13 cellular contexts compared by ENCODE assay signal in the genomic region with DNA sequence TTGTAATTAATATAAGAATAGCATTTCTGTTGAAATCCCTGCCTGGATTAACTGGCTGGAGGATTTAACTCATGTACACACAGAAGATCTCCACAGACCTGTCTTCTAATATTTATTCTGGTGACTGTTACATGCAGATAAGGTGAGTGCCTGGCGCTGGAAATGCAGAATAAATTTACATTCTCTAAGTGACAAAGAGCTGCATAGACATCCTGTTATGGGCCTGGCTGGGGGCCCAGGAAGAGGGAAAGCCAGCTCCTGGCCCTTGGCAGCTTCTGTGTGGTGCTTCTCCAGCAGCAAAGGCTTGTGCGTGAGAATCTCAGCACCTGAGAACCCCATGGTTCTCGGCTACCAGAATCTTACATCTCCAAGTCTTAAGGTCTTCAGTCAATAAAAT.
DNase-seq lines count a peak whose midpoint lies in the region; ATAC-seq and TF ChIP-seq lines count a peak whose summit lies in the region.
"Had no signal": no experiment of that assay in that cellular context is flagged by ENCODE, and none has a peak within 500 bp of the region (broad histone marks: within the 10 kb centered on the region; RNA-seq: fewer than 3 reads in every experiment).

No MANE protein-coding gene starts in this region.

- no peak overlapping the region for H3K4me3 ChIP-seq in coronary artery
- H3K4me3 ChIP-seq: gastroesophageal sphincter had no signal

- CTCF ChIA-PET in activated CD8-positive, alpha-beta memory T cell treated with anti-CD3 and anti-CD28 coated beads, Interleukin-2, amount 10 ng/mL, durations not matched to agents 7 days and 5 days (lab: Charles Lee): no interaction called here

- H3K27ac ChIP-seq in coronary artery: no peak overlapping the region
- H3K27ac ChIP-seq: gastroesophageal sphincter had no signal

- H3K4me3 Mint-ChIP-seq in activated CD8-positive, alpha-beta memory T cell treated with anti-CD3 and anti-CD28 coated beads, Interleukin-2, amount 10 ng/mL, durations not matched to agents 7 days and 5 days: no peak overlapping the region
- H3K4me3 Mint-ChIP-seq: dendritic cell treated with granulocyte-macrophage colony-stimulating factor and Interleukin-4, amounts not matched to agents 40 ng/mL and 50 ng/mL, for 4 days had no signal

- ATAC-seq in activated CD8-positive, alpha-beta memory T cell treated with anti-CD3 and anti-CD28 coated beads, Interleukin-2, amount 10 ng/mL, durations not matched to agents 7 days and 5 days: no peak
- no peak for ATAC-seq in GM21576 (IDR thresholded peaks at IDR 0.05; ENCODE audit: unreplicated experiment)
- ATAC-seq: gastroesophageal sphincter had no signal

- no peaks in the 10 kb centered on the region for H3K27me3 Mint-ChIP-seq in activated CD8-positive, alpha-beta memory T cell treated with anti-CD3 and anti-CD28 coated beads, Interleukin-2, amount 10 ng/mL, durations not matched to agents 7 days and 5 days

- peak; percentile 29 for DNase-seq in activated CD8-positive, alpha-beta memory T cell treated with anti-CD3 and anti-CD28 coated beads, Interleukin-2, amount 10 ng/mL, durations not matched to agents 7 days and 5 days
- DNase-seq in activated CD8-positive, alpha-beta memory T cell treated with anti-CD3 and anti-CD28 coated beads, Interleukin-2, amount 50 U/mL, for 4 hours: no peak
- DNase-seq in NCI-H2196 treated with DMSO at 0.1 percent for 48 hours (lab: John Stamatoyannopoulos, UW; ENCODE audit: unreplicated experiment) (peak; percentile 80), coronary artery (ENCODE audit: low spot score) (peak; percentile 11), NCI-H2227 (lab: John Stamatoyannopoulos, UW; ENCODE audit: unreplicated experiment) (no peak), SW 1271 (lab: John Stamatoyannopoulos, UW) (no peak)
- peak; percentile 11 for DNase-seq in stimulated activated CD8-positive, alpha-beta memory T cell treated with anti-CD3 and anti-CD28 coated beads, Interleukin-4, amount 100 ng/mL, for 48 hours
- DNase-seq: ACHN; activated naive CD4-positive, alpha-beta T cell treated with Interleukin-2 at 50 U/mL for 16 hours; NCI-H446 had no signal

- peaks cover 3% of the 10 kb centered on the region for H3K4me1 Mint-ChIP-seq in activated CD8-positive, alpha-beta memory T cell treated with anti-CD3 and anti-CD28 coated beads, Interleukin-2, amount 10 ng/mL, durations not matched to agents 7 days and 5 days

- TF ChIP-seq CTCF in coronary artery (IDR thresholded peaks at IDR 0.05): no peak

- H3K27ac Mint-ChIP-seq in activated CD8-positive, alpha-beta memory T cell treated with anti-CD3 and anti-CD28 coated beads, Interleukin-2, amount 10 ng/mL, durations not matched to agents 7 days and 5 days: no peak overlapping the region
- H3K27ac Mint-ChIP-seq: dendritic cell treated with granulocyte-macrophage colony-stimulating factor and Interleukin-4, amounts not matched to agents 40 ng/mL and 50 ng/mL, for 4 days had no signal

- no peaks in the 10 kb centered on the region for H3K36me3 Mint-ChIP-seq in activated CD8-positive, alpha-beta memory T cell treated with anti-CD3 and anti-CD28 coated beads, Interleukin-2, amount 10 ng/mL, durations not matched to agents 7 days and 5 days

- no peaks in the 10 kb centered on the region for H3K9me3 Mint-ChIP-seq in activated CD8-positive, alpha-beta memory T cell treated with anti-CD3 and anti-CD28 coated beads, Interleukin-2, amount 10 ng/mL, durations not matched to agents 7 days and 5 days (ENCODE audit: low read depth)
- H3K9me3 Mint-ChIP-seq: dendritic cell treated with granulocyte-macrophage colony-stimulating factor and Interleukin-4, amounts not matched to agents 40 ng/mL and 50 ng/mL, for 4 days had no signal

Comparison
In these comparisons a context has a peak if more than half of its experiments do, and no peak if none do; other contexts are left out.
1. DNase-seq: peak in activated CD8-positive, alpha-beta memory T cell treated with anti-CD3 and anti-CD28 coated beads, Interleukin-2, amount 10 ng/mL, durations not matched to agents 7 days and 5 days (single experiment), NCI-H2196 treated with DMSO at 0.1 percent for 48 hours (single experiment), coronary artery (single experiment) and stimulated activated CD8-positive, alpha-beta memory T cell treated with anti-CD3 and anti-CD28 coated beads, Interleukin-4, amount 100 ng/mL, for 48 hours (single experiment); none in activated CD8-positive, alpha-beta memory T cell treated with anti-CD3 and anti-CD28 coated beads, Interleukin-2, amount 50 U/mL, for 4 hours (single experiment), NCI-H2227 (single experiment) and SW 1271 (0 of 2).